ENCODE assay signal across 1 cellular context in genomic region chr1:118957579-118957978, GRCh38. TPM values are rescaled to one million over a fixed set of nuclear protein-coding genes. Genes with fewer than 3 reads are reported as not detected.
"Had no signal": no experiment of that assay in that cellular context is flagged by ENCODE, and none has a peak within 500 bp of the region (broad histone marks: within the 10 kb centered on the region; RNA-seq: fewer than 3 reads in every experiment).

No MANE protein-coding gene starts in this region.

RNA-seq across cellular contexts. Expression of gene TBX15, which starts 30.6 kb away (rescaled TPM):
- total RNA-seq: NCI-H460 had no signal
